Comparison of ENCODE assay signal across 9 cellular contexts in genomic region chr19:38209671-38210457, GRCh38. TPM values are rescaled to one million over a fixed set of nuclear protein-coding genes. Genes with fewer than 3 reads are reported as not detected.
A peak's percentile ranks its signal among the peaks of the same experiment; 100 is the strongest.
DNase-seq lines count a peak whose midpoint lies in the region; ATAC-seq and TF ChIP-seq lines count a peak whose summit lies in the region.
"Had no signal": no experiment of that assay in that cellular context is flagged by ENCODE, and none has a peak within 500 bp of the region (broad histone marks: within the 10 kb centered on the region; RNA-seq: fewer than 3 reads in every experiment).

No MANE protein-coding gene starts in this region.

- peaks cover 5% of the 10 kb centered on the region; the same call in 1 of the 2 replicates for H3K27me3 Mint-ChIP-seq in HFFc6 (ENCODE audit: insufficient read depth)

- H3K4me3 ChIP-seq in astrocyte of the spinal cord (ENCODE audit: low read depth, low read length) (peak overlapping the region; percentile 17), iPS-18c (ENCODE audit: insufficient read depth, low read depth, low read length) (peak overlapping the region; percentile 65), skeletal muscle satellite cell (ENCODE audit: low read length) (peak overlapping the region; percentile 52)
- H3K4me3 ChIP-seq in effector memory CD4-positive, alpha-beta T cell (ENCODE audit: insufficient read depth, low read depth, low read length, poor library complexity, severe bottlenecking): no peak overlapping the region

- in situ Hi-C loops in astrocyte of the spinal cord (cut with HindIII; ENCODE audit: low sequenced_read_pairs): no loop called here

- no peaks in the 10 kb centered on the region for H3K9me3 Mint-ChIP-seq in HFFc6

- no peak for TF ChIP-seq CTCF in HFFc6 (IDR thresholded peaks at IDR 0.05)
- no peak for TF ChIP-seq CTCF in astrocyte of the spinal cord (IDR thresholded peaks at IDR 0.05; ENCODE audit: low read depth, low read length)

- H3K36me3 Mint-ChIP-seq in HFFc6 (ENCODE audit: low read depth): peaks cover 12% of the 10 kb centered on the region

- no peaks in the 10 kb centered on the region for H3K27me3 ChIP-seq in skeletal muscle satellite cell (ENCODE audit: control insufficient read depth, insufficient read depth, low read length)
- peaks cover 13% of the 10 kb centered on the region for H3K27me3 ChIP-seq in effector memory CD4-positive, alpha-beta T cell (replicated peaks; ENCODE audit: control insufficient read depth, insufficient read depth, low read length, poor library complexity, severe bottlenecking)

- H3K27ac Mint-ChIP-seq in HFFc6: peak overlapping the region; percentile 84

- H3K4me1 Mint-ChIP-seq in HFFc6 (ENCODE audit: low read depth): peaks cover 30% of the 10 kb centered on the region

- peak overlapping the region; percentile 85 for H3K4me2 ChIP-seq in skeletal muscle satellite cell (ENCODE audit: low read length)

- DNase-seq in HFFc6 (peak; percentile 19), astrocyte of the spinal cord (ENCODE audit: low read depth, low spot score) (peak; percentile 35), kidney tubule cell (ENCODE audit: low spot score) (no peak)
- DNase-seq in effector memory CD4-positive, alpha-beta T cell: no peak

- peaks cover 11% of the 10 kb centered on the region for H3K36me3 ChIP-seq in skeletal muscle satellite cell (ENCODE audit: insufficient read depth, low read length)
- H3K36me3 ChIP-seq in effector memory CD4-positive, alpha-beta T cell (ENCODE audit: control insufficient read depth, insufficient read depth, low read length): no peaks in the 10 kb centered on the region

- peaks cover 46% of the 10 kb centered on the region for H3K4me1 ChIP-seq in skeletal muscle satellite cell (ENCODE audit: control insufficient read depth, insufficient read depth, low read length)
- H3K4me1 ChIP-seq in effector memory CD4-positive, alpha-beta T cell (ENCODE audit: control insufficient read depth, insufficient read depth, low read length, poor library complexity, severe bottlenecking): peaks cover 25% of the 10 kb centered on the region

- no peak overlapping the region for H3K27ac ChIP-seq in effector memory CD4-positive, alpha-beta T cell (ENCODE audit: insufficient read depth, low read length, poor library complexity, severe bottlenecking)
- H3K27ac ChIP-seq: epithelial cell of prostate had no signal

- no peak for ATAC-seq in HG03108 (IDR thresholded peaks at IDR 0.05; ENCODE audit: unreplicated experiment)
- no peak for ATAC-seq in GM21825 (IDR thresholded peaks at IDR 0.05; ENCODE audit: unreplicated experiment)

- H3K9ac ChIP-seq in skeletal muscle satellite cell (ENCODE audit: low read depth, low read length): peak overlapping the region; percentile 77

- H3K4me3 Mint-ChIP-seq in HFFc6: peak overlapping the region; percentile 85

- no peaks in the 10 kb centered on the region for H3K9me3 ChIP-seq in iPS-18c (ENCODE audit: control insufficient read depth, insufficient read depth, low read length)
- no peaks in the 10 kb centered on the region for H3K9me3 ChIP-seq in skeletal muscle satellite cell (replicated peaks; ENCODE audit: low read length)
- H3K9me3 ChIP-seq in effector memory CD4-positive, alpha-beta T cell (ENCODE audit: control insufficient read depth, low read length): no peaks in the 10 kb centered on the region

RNA-seq across cellular contexts. Expression of gene DPF1, which starts 14.2 kb away (rescaled TPM):
- 1 to 10 TPM; 3.3 to 6.6 (median 5.7) TPM for total RNA-seq in HFFc6 (2021; fragmentation: NEBNext Ultra II Directional; extraction: Animal tissue kit (Norgen Biotek cat#: 25700))
- 3.0 and 5.5 TPM in 2 replicates for total RNA-seq in skeletal muscle satellite cell (2012; rRNA removed)

RNA-seq across cellular contexts. Expression of gene PPP1R14A, which starts 46.3 kb away (rescaled TPM):
- under 1 TPM in 2 of 6 experiments, not detected in 4; 0.35 to 0.81 TPM for total RNA-seq in HFFc6 (2021; fragmentation: NEBNext Ultra II Directional; extraction: Animal tissue kit (Norgen Biotek cat#: 25700))
- not detected in 2 replicates for total RNA-seq in skeletal muscle satellite cell (2012; rRNA removed)

RNA-seq across cellular contexts. Expression of gene SPINT2, which starts 54.5 kb away (rescaled TPM):
- 1 to 10 TPM in 3 of 6 experiments, under 1 TPM in 3; 0.76 to 4.1 (median 0.98) TPM for total RNA-seq in HFFc6 (2021; fragmentation: NEBNext Ultra II Directional; extraction: Animal tissue kit (Norgen Biotek cat#: 25700))
- total RNA-seq in skeletal muscle satellite cell (2012; rRNA removed): under 0.01 TPM in 1 of 2 replicates, not detected in the other

Comparison
In these comparisons a context has a peak if more than half of its experiments do, and no peak if none do; other contexts are left out.
1. DNase-seq: peak in HFFc6 (single experiment) and astrocyte of the spinal cord (single experiment); none in kidney tubule cell (single experiment) and effector memory CD4-positive, alpha-beta T cell (0 of 3).